ENCODE assay signal across 21 cellular contexts in the genomic region with DNA sequence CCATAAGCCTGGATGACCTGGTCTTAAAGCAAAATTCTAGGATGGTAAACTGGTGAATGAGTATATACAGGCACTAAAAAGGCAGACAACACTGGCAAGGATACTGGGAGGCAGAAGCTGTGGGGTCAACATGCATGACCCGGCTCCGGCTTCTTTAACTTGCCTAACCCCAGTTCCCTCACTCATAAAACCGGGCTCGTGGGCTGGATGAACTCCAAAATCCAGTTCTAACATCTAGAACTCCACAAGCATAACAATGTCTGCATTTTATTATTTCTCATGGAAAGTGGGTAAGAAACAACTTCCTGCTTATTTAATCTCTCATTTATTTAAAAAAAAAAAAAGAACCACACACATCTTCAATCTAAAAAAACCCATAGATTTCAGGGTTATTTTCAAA.
"Had no signal": no experiment of that assay in that cellular context is flagged by ENCODE, and none has a peak within 500 bp of the region (broad histone marks: within the 10 kb centered on the region; RNA-seq: fewer than 3 reads in every experiment).

No MANE protein-coding gene starts in this region.

- H3K27ac ChIP-seq: epithelial cell of prostate, foreskin keratinocyte, lower lobe of right lung, neutrophil, pancreas, right atrium auricular region, stomach, tibial artery, upper lobe of left lung had no signal

- H3K4me1 ChIP-seq: foreskin keratinocyte, lower lobe of right lung, pancreas, right atrium auricular region, stomach, tibial artery, upper lobe of left lung had no signal

- H3K9me3 ChIP-seq: lower lobe of right lung, neutrophil, pancreas, right atrium auricular region, stomach, tibial artery, upper lobe of left lung had no signal

- H3K4me3 ChIP-seq: lower lobe of right lung, pancreas, right atrium auricular region, smooth muscle cell, stomach, tibial artery, upper lobe of left lung had no signal

- DNase-seq: cerebellar nuclear complex; effector CD8-positive, alpha-beta T cell; endodermal cell; foreskin keratinocyte; head of caudate nucleus; left ventricle myocardium superior; lower lobe of right lung; natural killer cell; pancreas; stimulated activated CD4-positive, alpha-beta T cell treated with anti-CD3 and anti-CD28 coated beads, Interleukin-12 subunit alpha, Interleukin-12 subunit beta, amount 100 ng/mL, for 4 hours; stimulated activated CD4-positive, alpha-beta T cell treated with anti-CD3 and anti-CD28 coated beads, Interleukin-1b, Interleukin-23, amount 100 ng/mL, for 48 hours; stimulated activated CD4-positive, alpha-beta T cell treated with anti-CD3 and anti-CD28 coated beads, Interleukin-4, amount 100 ng/mL, for 1 hour; stimulated activated CD8-positive, alpha-beta memory T cell treated with anti-CD3 and anti-CD28 coated beads, Interleukin-4, amount 100 ng/mL, for 48 hours; stimulated activated naive CD4-positive, alpha-beta T cell treated with Interleukin-2 at 50 U/mL for 16 hours; stomach; tibial artery; upper lobe of left lung had no signal

- H3K27me3 ChIP-seq: foreskin keratinocyte, neutrophil, pancreas, right atrium auricular region, stomach, tibial artery, upper lobe of left lung had no signal
